9 cellular contexts compared by ENCODE assay signal in genomic region chrX:135484636-135485289, GRCh38. TPM values are rescaled to one million over a fixed set of nuclear protein-coding genes. Genes with fewer than 3 reads are reported as not detected.
A peak's percentile ranks its signal among the peaks of the same experiment; 100 is the strongest.
DNase-seq lines count a peak whose midpoint lies in the region; ATAC-seq and TF ChIP-seq lines count a peak whose summit lies in the region.
"Had no signal": no experiment of that assay in that cellular context is flagged by ENCODE, and none has a peak within 500 bp of the region (broad histone marks: within the 10 kb centered on the region; RNA-seq: fewer than 3 reads in every experiment).

No MANE protein-coding gene starts in this region.

- H3K4me3 ChIP-seq in psoas muscle, result no peak overlapping the region

- no peaks in the 10 kb centered on the region for H3K36me3 ChIP-seq in psoas muscle (ENCODE audit: insufficient read depth in 1 of 2, low read depth in 1 of 2)

- no peaks in the 10 kb centered on the region for H3K27me3 Mint-ChIP-seq in WTC11 (ENCODE audit: low read depth)

- ATAC-seq in psoas muscle, result no peak
- ATAC-seq in HG02571 (IDR thresholded peaks at IDR 0.05; ENCODE audit: unreplicated experiment), result no peak
- no peak; the same call in 1 of the 2 replicates for ATAC-seq in WTC11
- ATAC-seq: activated T-cell treated with anti-CD3 and anti-CD28 coated beads, Interleukin-2, amount 50 U/mL, for 72 hours had no signal

- WGBS in psoas muscle, 3 donors, result 37 to 48% (median 47%) methylated on average over 3 of the region's 3 CpGs

- no peaks in the 10 kb centered on the region for H3K9me3 Mint-ChIP-seq in WTC11
- H3K9me3 Mint-ChIP-seq: activated T-cell treated with anti-CD3 and anti-CD28 coated beads, Interleukin-2, amount 50 U/mL, for 72 hours had no signal

- H3K9me3 ChIP-seq in psoas muscle, result no peaks in the 10 kb centered on the region

- no peak overlapping the region for H3K27ac Mint-ChIP-seq in WTC11
- H3K27ac Mint-ChIP-seq: activated T-cell treated with anti-CD3 and anti-CD28 coated beads, Interleukin-2, amount 50 U/mL, for 72 hours had no signal

- no peaks in the 10 kb centered on the region for H3K4me1 ChIP-seq in psoas muscle

- CTCF ChIA-PET in WTC11 (lab: Charles Lee), result interaction anchor here (1.0 kb wide), 1 partner anchor 31 kb away, joined by 4 read pairs; no protein-coding TSS in a partner anchor

- H3K27me3 ChIP-seq in psoas muscle (ENCODE audit: insufficient read depth in 3 of 3, low read length in 2 of 3), result no peaks in the 10 kb centered on the region

- peak; percentile 50 for TF ChIP-seq CTCF in psoas muscle (IDR thresholded peaks at IDR 0.05)
- TF ChIP-seq CTCF in WTC11 (IDR thresholded peaks at IDR 0.05), result no peak

- H3K4me3 Mint-ChIP-seq in WTC11, result no peak overlapping the region
- H3K4me3 Mint-ChIP-seq: activated T-cell treated with anti-CD3 and anti-CD28 coated beads, Interleukin-2, amount 50 U/mL, for 72 hours had no signal

- DNase-seq in NOMO-1 (lab: John Stamatoyannopoulos, UW; ENCODE audit: unreplicated experiment in 2 of 2) (peak; percentile 3 to 38), NOMO-1 treated with dmso at 0.1 percent for 144 hours (lab: John Stamatoyannopoulos, UW; ENCODE audit: unreplicated experiment) (no peak), HT1080 (ENCODE audit: low read depth) (peak; percentile 24), SKM-1 (lab: John Stamatoyannopoulos, UW; ENCODE audit: unreplicated experiment) (peak; percentile 2), fibroblast of peridontal ligament (ENCODE audit: extremely low read depth) (peak; percentile 72), psoas muscle (no peak), WTC11 (ENCODE audit: low spot score) (no peak)

- H3K4me1 Mint-ChIP-seq in WTC11, result no peaks in the 10 kb centered on the region

- POLR2A ChIA-PET in WTC11 (lab: Charles Lee), result no interaction called here

- no peak overlapping the region for H3K27ac ChIP-seq in psoas muscle

- H3K36me3 Mint-ChIP-seq in WTC11, result no peaks in the 10 kb centered on the region

- intact Hi-C loops in psoas muscle (cut with DNase I), result no loop called here

TF ChIP-seq in WTC11, 78 proteins besides CTCF, POLR2A, EP300 and RAD21:
- no peak for TF ChIP-seq ZNF532 (CRISPR knock-in tag; IDR thresholded peaks at IDR 0.05; ENCODE audit: borderline replicate concordance)

RNA-seq across cellular contexts. Expression of gene INTS6L, which starts 35.7 kb away (rescaled TPM):
- 3.7 and 4.2 TPM in 2 replicates for total RNA-seq in HT1080 (2014; rRNA removed; shearing (Covaris generic))
- polyA plus RNA-seq in HT1080 (2015; cell fraction: cytosol; rRNA removed), result 3.2 and 3.4 TPM in 2 replicates
- polyA plus RNA-seq in HT1080 (2015; cell fraction: nucleus; rRNA removed), result 20.3 and 28.7 TPM in 2 replicates
- total RNA-seq in psoas muscle (1 to 10 TPM in 1 of 4 donors, under 1 TPM in 3; 0.38 to 1.2 (median 0.86) TPM), WTC11 (2021) (5.4 to 8.2 TPM (median 6.5 TPM) in 3 replicates)
- polyA plus RNA-seq in psoas muscle, result 1 to 10 TPM in 1 of 3 donors, under 1 TPM in 2; 0.47 to 1.1 (median 0.77) TPM

Comparison
In these comparisons a context has a peak if more than half of its experiments do, and no peak if none do; other contexts are left out.
1. DNase-seq: peak in NOMO-1 (2 of 2), HT1080 (single experiment), SKM-1 (single experiment) and fibroblast of peridontal ligament (single experiment); none in NOMO-1 treated with dmso at 0.1 percent for 144 hours (single experiment), psoas muscle (0 of 2) and WTC11 (single experiment).